In the genomic region with DNA sequence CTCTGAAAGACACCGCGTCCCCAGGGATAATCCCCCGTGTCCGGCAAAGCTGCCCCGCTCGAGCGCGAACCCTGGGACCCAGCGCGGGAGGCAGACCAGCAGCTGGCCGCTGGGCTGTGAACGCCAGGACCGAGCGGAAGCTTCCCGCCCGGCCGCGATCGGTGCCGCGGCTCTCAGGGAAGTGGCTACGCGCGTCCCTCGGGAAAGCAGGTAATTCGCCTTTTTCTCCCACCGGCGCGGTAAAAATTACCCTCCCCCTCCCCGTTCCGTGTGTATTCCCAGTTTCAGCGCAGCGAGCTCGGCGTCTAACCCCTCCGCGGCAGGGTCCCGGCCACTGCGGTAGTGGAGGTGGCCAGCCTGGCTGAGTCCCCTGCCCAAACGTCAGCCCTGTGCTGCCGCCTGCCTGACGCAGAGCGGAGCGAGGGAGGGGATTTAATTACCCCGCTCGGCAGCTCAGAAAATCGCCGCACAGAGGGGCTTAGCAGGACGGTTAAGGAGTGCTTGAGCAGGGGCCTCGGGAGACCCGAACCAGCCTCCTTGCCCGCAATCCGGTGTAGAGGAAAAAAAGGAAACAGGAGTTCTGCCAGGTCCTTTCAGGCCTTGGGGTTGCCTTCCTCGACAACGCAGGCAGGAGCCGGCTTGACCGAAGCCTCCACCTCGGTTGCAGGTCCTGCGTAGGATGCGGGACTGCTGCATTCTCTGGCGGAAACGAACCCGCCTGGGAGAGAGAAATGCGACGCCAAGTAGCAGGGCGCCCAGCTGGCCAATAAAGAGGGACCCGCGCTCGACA, we compare ENCODE assay signal across 1 cellular context.
A peak's percentile ranks its signal among the peaks of the same experiment; 100 is the strongest.
TF ChIP-seq lines count a peak whose summit lies in the region.

No MANE protein-coding gene starts in this region.

TF ChIP-seq in HepG2, 621 proteins besides CTCF, POLR2A, EP300 and RAD21 (continued from another document and continues in another):
- TF ChIP-seq, protein P1, sequence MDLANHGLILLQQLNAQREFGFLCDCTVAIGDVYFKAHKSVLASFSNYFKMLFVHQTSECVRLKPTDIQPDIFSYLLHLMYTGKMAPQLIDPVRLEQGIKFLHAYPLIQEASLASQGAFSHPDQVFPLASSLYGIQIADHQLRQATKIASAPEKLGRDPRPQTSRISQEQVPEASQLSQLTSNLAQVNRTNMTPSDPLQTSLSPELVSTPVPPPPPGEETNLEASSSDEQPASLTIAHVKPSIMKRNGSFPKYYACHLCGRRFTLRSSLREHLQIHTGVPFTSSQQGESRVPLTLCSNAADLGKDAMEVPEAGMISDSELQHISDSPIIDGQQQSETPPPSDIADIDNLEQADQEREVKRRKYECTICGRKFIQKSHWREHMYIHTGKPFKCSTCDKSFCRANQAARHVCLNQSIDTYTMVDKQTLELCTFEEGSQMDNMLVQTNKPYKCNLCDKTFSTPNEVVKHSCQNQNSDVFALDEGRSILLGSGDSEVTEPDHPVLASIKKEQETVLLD (CRISPR knock-in tag; IDR thresholded peaks at IDR 0.05; ENCODE audit: low read depth): no peak
- TF ChIP-seq ISL2 (CRISPR knock-in tag; IDR thresholded peaks at IDR 0.05) (no peak), MAZ (IDR thresholded peaks at IDR 0.05; ENCODE audit: borderline replicate concordance, low read depth, low read length) (no peak), MAZ (CRISPR knock-in tag; IDR thresholded peaks at IDR 0.05; ENCODE audit: low read depth) (no peak), ZSCAN20 (CRISPR knock-in tag; IDR thresholded peaks at IDR 0.05; ENCODE audit: borderline replicate concordance) (no peak), ZFP1 (CRISPR knock-in tag; IDR thresholded peaks at IDR 0.05) (no peak), ZNF292 (CRISPR knock-in tag; IDR thresholded peaks at IDR 0.05; ENCODE audit: borderline replicate concordance, low read depth) (0 out of 2 replicates have a peak, but pooled peaks have one; percentile 19), CHD4 (IDR thresholded peaks at IDR 0.05; ENCODE audit: borderline replicate concordance, low read length) (no peak), SRF (IDR thresholded peaks at IDR 0.05; ENCODE audit: low read depth, low read length) (no peak), PRMT3 (CRISPR knock-in tag; IDR thresholded peaks at IDR 0.05; ENCODE audit: borderline replicate concordance, low read depth) (no peak), HDAC1 (CRISPR knock-in tag; IDR thresholded peaks at IDR 0.05) (peak; percentile 55; the same call in 1 of the 2 replicates), ZNF556 (CRISPR knock-in tag; IDR thresholded peaks at IDR 0.05; ENCODE audit: borderline replicate concordance) (0 out of 2 replicates have a peak, but pooled peaks have one; percentile 48), ZMAT3 (CRISPR knock-in tag; conservative IDR thresholded peaks at IDR 0.05) (peak; percentile 70; the same call in 1 of the 2 replicates), HES4 (CRISPR knock-in tag; IDR thresholded peaks at IDR 0.05; ENCODE audit: borderline replicate concordance) (no peak), SP2 (CRISPR knock-in tag; IDR thresholded peaks at IDR 0.05) (0 out of 2 replicates have a peak, but pooled peaks have one; percentile 38), MEF2D (CRISPR knock-in tag; IDR thresholded peaks at IDR 0.05) (no peak), TBX2 (CRISPR knock-in tag; IDR thresholded peaks at IDR 0.05; ENCODE audit: borderline replicate concordance) (0 out of 2 replicates have a peak, but pooled peaks have one; percentile 18)
- TF ChIP-seq, protein P2, sequence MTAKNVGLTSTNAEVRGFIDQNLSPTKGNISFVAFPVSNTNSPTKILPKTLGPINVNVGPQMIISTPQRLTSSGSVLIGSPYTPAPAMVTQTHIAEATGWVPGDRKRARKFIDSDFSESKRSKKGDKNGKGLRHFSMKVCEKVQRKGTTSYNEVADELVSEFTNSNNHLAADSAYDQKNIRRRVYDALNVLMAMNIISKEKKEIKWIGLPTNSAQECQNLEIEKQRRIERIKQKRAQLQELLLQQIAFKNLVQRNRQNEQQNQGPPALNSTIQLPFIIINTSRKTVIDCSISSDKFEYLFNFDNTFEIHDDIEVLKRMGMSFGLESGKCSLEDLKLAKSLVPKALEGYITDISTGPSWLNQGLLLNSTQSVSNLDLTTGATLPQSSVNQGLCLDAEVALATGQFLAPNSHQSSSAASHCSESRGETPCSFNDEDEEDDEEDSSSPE (CRISPR knock-in tag; IDR thresholded peaks at IDR 0.05): 0 out of 2 replicates have a peak, but pooled peaks have one; percentile 20
- TF ChIP-seq, protein P3, sequence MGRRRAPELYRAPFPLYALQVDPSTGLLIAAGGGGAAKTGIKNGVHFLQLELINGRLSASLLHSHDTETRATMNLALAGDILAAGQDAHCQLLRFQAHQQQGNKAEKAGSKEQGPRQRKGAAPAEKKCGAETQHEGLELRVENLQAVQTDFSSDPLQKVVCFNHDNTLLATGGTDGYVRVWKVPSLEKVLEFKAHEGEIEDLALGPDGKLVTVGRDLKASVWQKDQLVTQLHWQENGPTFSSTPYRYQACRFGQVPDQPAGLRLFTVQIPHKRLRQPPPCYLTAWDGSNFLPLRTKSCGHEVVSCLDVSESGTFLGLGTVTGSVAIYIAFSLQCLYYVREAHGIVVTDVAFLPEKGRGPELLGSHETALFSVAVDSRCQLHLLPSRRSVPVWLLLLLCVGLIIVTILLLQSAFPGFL (CRISPR knock-in tag; IDR thresholded peaks at IDR 0.05): no peak
- TF ChIP-seq, protein P4, sequence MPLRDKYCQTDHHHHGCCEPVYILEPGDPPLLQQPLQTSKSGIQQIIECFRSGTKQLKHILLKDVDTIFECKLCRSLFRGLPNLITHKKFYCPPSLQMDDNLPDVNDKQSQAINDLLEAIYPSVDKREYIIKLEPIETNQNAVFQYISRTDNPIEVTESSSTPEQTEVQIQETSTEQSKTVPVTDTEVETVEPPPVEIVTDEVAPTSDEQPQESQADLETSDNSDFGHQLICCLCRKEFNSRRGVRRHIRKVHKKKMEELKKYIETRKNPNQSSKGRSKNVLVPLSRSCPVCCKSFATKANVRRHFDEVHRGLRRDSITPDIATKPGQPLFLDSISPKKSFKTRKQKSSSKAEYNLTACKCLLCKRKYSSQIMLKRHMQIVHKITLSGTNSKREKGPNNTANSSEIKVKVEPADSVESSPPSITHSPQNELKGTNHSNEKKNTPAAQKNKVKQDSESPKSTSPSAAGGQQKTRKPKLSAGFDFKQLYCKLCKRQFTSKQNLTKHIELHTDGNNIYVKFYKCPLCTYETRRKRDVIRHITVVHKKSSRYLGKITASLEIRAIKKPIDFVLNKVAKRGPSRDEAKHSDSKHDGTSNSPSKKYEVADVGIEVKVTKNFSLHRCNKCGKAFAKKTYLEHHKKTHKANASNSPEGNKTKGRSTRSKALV (CRISPR knock-in tag; IDR thresholded peaks at IDR 0.05): peak; percentile 95
- TF ChIP-seq, protein P5, sequence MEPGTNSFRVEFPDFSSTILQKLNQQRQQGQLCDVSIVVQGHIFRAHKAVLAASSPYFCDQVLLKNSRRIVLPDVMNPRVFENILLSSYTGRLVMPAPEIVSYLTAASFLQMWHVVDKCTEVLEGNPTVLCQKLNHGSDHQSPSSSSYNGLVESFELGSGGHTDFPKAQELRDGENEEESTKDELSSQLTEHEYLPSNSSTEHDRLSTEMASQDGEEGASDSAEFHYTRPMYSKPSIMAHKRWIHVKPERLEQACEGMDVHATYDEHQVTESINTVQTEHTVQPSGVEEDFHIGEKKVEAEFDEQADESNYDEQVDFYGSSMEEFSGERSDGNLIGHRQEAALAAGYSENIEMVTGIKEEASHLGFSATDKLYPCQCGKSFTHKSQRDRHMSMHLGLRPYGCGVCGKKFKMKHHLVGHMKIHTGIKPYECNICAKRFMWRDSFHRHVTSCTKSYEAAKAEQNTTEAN (CRISPR knock-in tag; conservative IDR thresholded peaks at IDR 0.05): 0 out of 2 replicates have a peak, but pooled peaks have one; percentile 10
- TF ChIP-seq, protein P6, sequence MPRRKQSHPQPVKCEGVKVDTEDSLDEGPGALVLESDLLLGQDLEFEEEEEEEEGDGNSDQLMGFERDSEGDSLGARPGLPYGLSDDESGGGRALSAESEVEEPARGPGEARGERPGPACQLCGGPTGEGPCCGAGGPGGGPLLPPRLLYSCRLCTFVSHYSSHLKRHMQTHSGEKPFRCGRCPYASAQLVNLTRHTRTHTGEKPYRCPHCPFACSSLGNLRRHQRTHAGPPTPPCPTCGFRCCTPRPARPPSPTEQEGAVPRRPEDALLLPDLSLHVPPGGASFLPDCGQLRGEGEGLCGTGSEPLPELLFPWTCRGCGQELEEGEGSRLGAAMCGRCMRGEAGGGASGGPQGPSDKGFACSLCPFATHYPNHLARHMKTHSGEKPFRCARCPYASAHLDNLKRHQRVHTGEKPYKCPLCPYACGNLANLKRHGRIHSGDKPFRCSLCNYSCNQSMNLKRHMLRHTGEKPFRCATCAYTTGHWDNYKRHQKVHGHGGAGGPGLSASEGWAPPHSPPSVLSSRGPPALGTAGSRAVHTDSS (CRISPR knock-in tag; conservative IDR thresholded peaks at IDR 0.05): no peak
- TF ChIP-seq, protein P7, sequence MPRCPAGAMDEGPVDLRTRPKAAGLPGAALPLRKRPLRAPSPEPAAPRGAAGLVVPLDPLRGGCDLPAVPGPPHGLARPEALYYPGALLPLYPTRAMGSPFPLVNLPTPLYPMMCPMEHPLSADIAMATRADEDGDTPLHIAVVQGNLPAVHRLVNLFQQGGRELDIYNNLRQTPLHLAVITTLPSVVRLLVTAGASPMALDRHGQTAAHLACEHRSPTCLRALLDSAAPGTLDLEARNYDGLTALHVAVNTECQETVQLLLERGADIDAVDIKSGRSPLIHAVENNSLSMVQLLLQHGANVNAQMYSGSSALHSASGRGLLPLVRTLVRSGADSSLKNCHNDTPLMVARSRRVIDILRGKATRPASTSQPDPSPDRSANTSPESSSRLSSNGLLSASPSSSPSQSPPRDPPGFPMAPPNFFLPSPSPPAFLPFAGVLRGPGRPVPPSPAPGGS (CRISPR knock-in tag; IDR thresholded peaks at IDR 0.05): peak; percentile 49; the same call in 1 of the 2 replicates
- TF ChIP-seq, protein P8, sequence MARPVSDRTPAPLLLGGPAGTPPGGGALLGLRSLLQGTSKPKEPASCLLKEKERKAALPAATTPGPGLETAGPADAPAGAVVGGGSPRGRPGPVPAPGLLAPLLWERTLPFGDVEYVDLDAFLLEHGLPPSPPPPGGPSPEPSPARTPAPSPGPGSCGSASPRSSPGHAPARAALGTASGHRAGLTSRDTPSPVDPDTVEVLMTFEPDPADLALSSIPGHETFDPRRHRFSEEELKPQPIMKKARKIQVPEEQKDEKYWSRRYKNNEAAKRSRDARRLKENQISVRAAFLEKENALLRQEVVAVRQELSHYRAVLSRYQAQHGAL (CRISPR knock-in tag; IDR thresholded peaks at IDR 0.05; ENCODE audit: not compliant biosample characterization): peak; percentile 35
- TF ChIP-seq, protein P9, sequence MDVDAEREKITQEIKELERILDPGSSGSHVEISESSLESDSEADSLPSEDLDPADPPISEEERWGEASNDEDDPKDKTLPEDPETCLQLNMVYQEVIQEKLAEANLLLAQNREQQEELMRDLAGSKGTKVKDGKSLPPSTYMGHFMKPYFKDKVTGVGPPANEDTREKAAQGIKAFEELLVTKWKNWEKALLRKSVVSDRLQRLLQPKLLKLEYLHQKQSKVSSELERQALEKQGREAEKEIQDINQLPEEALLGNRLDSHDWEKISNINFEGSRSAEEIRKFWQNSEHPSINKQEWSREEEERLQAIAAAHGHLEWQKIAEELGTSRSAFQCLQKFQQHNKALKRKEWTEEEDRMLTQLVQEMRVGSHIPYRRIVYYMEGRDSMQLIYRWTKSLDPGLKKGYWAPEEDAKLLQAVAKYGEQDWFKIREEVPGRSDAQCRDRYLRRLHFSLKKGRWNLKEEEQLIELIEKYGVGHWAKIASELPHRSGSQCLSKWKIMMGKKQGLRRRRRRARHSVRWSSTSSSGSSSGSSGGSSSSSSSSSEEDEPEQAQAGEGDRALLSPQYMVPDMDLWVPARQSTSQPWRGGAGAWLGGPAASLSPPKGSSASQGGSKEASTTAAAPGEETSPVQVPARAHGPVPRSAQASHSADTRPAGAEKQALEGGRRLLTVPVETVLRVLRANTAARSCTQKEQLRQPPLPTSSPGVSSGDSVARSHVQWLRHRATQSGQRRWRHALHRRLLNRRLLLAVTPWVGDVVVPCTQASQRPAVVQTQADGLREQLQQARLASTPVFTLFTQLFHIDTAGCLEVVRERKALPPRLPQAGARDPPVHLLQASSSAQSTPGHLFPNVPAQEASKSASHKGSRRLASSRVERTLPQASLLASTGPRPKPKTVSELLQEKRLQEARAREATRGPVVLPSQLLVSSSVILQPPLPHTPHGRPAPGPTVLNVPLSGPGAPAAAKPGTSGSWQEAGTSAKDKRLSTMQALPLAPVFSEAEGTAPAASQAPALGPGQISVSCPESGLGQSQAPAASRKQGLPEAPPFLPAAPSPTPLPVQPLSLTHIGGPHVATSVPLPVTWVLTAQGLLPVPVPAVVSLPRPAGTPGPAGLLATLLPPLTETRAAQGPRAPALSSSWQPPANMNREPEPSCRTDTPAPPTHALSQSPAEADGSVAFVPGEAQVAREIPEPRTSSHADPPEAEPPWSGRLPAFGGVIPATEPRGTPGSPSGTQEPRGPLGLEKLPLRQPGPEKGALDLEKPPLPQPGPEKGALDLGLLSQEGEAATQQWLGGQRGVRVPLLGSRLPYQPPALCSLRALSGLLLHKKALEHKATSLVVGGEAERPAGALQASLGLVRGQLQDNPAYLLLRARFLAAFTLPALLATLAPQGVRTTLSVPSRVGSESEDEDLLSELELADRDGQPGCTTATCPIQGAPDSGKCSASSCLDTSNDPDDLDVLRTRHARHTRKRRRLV (CRISPR knock-in tag; IDR thresholded peaks at IDR 0.05): 0 out of 2 replicates have a peak, but pooled peaks have one; percentile 13
